In the genomic region with DNA sequence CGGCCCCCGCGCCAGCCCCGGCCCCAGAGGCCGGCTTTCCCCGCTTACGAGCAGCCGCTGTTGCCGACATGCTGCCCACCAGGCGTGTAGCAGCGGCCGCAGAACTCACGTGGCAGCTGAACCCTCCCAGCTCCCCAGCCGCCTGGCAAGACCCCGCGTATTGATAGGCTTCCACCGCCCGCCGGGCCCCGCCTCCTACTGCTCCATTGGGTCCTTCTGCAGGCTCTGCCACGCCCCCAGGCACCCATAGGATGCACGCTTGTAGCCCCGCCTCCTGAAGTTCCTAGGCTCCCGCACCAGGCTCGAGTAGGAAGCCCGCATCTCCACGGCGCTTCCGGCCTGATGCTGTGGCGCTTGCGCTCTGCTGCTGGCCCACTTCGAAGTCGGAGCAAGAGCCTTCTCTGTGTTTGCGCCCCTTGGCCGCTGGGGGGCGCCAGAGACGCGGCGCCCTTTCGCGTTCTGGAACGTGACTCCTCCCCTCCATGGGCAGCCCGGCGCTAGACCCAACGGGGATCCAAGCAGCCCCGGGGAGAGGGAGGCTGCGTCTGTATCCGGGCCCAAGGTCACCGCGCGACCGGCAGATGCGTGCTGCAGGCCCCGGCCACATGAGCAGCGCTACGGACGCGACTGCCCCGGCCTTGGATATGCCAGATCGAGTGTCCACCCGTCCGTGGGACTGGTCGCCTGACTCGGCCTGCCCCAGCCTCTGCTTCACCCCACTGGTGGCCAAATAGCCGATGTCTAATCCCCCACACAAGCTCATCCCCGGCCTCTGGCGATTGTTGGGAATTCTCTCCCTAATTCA, we compare ENCODE assay signal across 8 cellular contexts. TPM values are rescaled to one million over a fixed set of nuclear protein-coding genes. Genes with fewer than 3 reads are reported as not detected.
DNase-seq lines count a peak whose midpoint lies in the region; ATAC-seq and TF ChIP-seq lines count a peak whose summit lies in the region.

A gene (plus strand): TSS at position 566 of the 805 bp plus-strand sequence. CDS start 993 bp downstream, outside the sequence.
A gene with protein sequence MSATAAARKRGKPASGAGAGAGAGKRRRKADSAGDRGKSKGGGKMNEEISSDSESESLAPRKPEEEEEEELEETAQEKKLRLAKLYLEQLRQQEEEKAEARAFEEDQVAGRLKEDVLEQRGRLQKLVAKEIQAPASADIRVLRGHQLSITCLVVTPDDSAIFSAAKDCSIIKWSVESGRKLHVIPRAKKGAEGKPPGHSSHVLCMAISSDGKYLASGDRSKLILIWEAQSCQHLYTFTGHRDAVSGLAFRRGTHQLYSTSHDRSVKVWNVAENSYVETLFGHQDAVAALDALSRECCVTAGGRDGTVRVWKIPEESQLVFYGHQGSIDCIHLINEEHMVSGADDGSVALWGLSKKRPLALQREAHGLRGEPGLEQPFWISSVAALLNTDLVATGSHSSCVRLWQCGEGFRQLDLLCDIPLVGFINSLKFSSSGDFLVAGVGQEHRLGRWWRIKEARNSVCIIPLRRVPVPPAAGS (minus strand): TSS at position 107 of the 805 bp plus-strand sequence. CDS start 37 bp downstream, at position 70.

- peak within 1 kb of the TSS; percentile 94 for H3K4me3 Mint-ChIP-seq in type B pancreatic cell

- peak within 1 kb of the TSS; percentile 22 for H3K4ac ChIP-seq in trophoblast cell (ENCODE audit: low read depth, low read length)

- H3K79me2 ChIP-seq in trophoblast cell (ENCODE audit: control insufficient read depth, insufficient read depth, low read length, poor library complexity) = peaks cover 4% of the 10 kb centered on the region

- WGBS in trophoblast cell (ENCODE audit: extremely low coverage, insufficient coverage, insufficient read length) = no CpG with 5 or more reads among the region's 67 CpGs

- H3K4me3 ChIP-seq in adipocyte (ENCODE audit: low read length) = peak within 1 kb of the TSS; percentile 86
- peak within 1 kb of the TSS; percentile 71 for H3K4me3 ChIP-seq in cardiac muscle cell
- peak within 1 kb of the TSS; percentile 83 for H3K4me3 ChIP-seq in trophoblast cell (ENCODE audit: low read depth, low read length)

- DNase-seq in NCI-H1417 (lab: John Stamatoyannopoulos, UW) = peak; percentile 96 to 99 (median 97)
- DNase-seq in SW480 (ENCODE audit: low spot score) = peak; percentile 100
- DNase-seq in adipocyte (ENCODE audit: low read depth) = peak; percentile 100
- DNase-seq in cardiac muscle cell (ENCODE audit: low read depth in 1 of 2, low spot score in 1 of 2) = peak; percentile 100
- peak; percentile 100 for DNase-seq in trophoblast cell
- peak; percentile 99 for DNase-seq in type B pancreatic cell (ENCODE audit: extremely low spot score, unreplicated experiment)

- H3K27me3 ChIP-seq in adipocyte (replicated peaks; ENCODE audit: control insufficient read depth, insufficient read depth, low read length) = no peaks in the 10 kb centered on the region
- no peaks in the 10 kb centered on the region for H3K27me3 ChIP-seq in cardiac muscle cell
- no peaks in the 10 kb centered on the region for H3K27me3 ChIP-seq in trophoblast cell (ENCODE audit: insufficient read depth, low read length)

- H3K4me2 ChIP-seq in trophoblast cell (ENCODE audit: low read length) = peak within 1 kb of the TSS; percentile 96

- H3K9me3 ChIP-seq in adipocyte (ENCODE audit: control insufficient read depth, low read length) (no peaks in the 10 kb centered on the region), cardiac muscle cell (ENCODE audit: low read depth) (no peaks in the 10 kb centered on the region), trophoblast cell (ENCODE audit: insufficient read depth, low read depth, low read length) (no peaks in the 10 kb centered on the region)

- peak within 1 kb of the TSS; percentile 64 for H4K91ac ChIP-seq in trophoblast cell (ENCODE audit: low read depth, low read length)

- H3K36me3 Mint-ChIP-seq in type B pancreatic cell = no peaks in the 10 kb centered on the region

- peak within 1 kb of the TSS; percentile 92 for H2AFZ ChIP-seq in trophoblast cell (ENCODE audit: insufficient read depth, low read length, poor library complexity)

- peak within 1 kb of the TSS; percentile 36 for H3K18ac ChIP-seq in trophoblast cell (ENCODE audit: low read length)

- peak within 1 kb of the TSS; percentile 36 for H2BK120ac ChIP-seq in trophoblast cell (ENCODE audit: insufficient read depth, low read length, poor library complexity)

- H3K27ac Mint-ChIP-seq in type B pancreatic cell = peak within 1 kb of the TSS; percentile 61

- H2BK12ac ChIP-seq in trophoblast cell (ENCODE audit: low read length) = no peak within 1 kb of the TSS

- ATAC-seq in HG02759 (IDR thresholded peaks at IDR 0.05; ENCODE audit: unreplicated experiment) = peak; percentile 88

- H3K79me1 ChIP-seq in trophoblast cell (ENCODE audit: low read length) = peaks cover 5% of the 10 kb centered on the region

- TF ChIP-seq CTCF in GM12872 (IDR thresholded peaks at IDR 0.05; ENCODE audit: insufficient read depth, low read depth, low read length) = peak; percentile 99
- TF ChIP-seq CTCF in cardiac muscle cell (IDR thresholded peaks at IDR 0.05; ENCODE audit: low read depth, low read length) = peak; percentile 99
- TF ChIP-seq CTCF in type B pancreatic cell (conservative IDR thresholded peaks at IDR 0.05) = peak; percentile 100

- H3K23ac ChIP-seq in trophoblast cell (ENCODE audit: low read length) = peak within 1 kb of the TSS; percentile 14

- peak within 1 kb of the TSS; percentile 24 for H2BK5ac ChIP-seq in trophoblast cell (ENCODE audit: low read depth, low read length, poor library complexity)

- H3K14ac ChIP-seq in trophoblast cell (ENCODE audit: low read length) = peak within 1 kb of the TSS; percentile 80

- no peaks in the 10 kb centered on the region for H3K27me3 Mint-ChIP-seq in type B pancreatic cell

- H2AK5ac ChIP-seq in trophoblast cell (ENCODE audit: low read length) = no peak within 1 kb of the TSS

- H3K4me1 ChIP-seq in adipocyte (ENCODE audit: control insufficient read depth, insufficient read depth, low read length) (peaks cover 36% of the 10 kb centered on the region), cardiac muscle cell (ENCODE audit: low read depth) (peaks cover 15% of the 10 kb centered on the region), trophoblast cell (ENCODE audit: control insufficient read depth in 1 of 2, insufficient read depth in 2 of 2, low read length in 2 of 2) (peaks cover 12 to 14% of the 10 kb centered on the region in 2 experiments)

- H3K9ac ChIP-seq in adipocyte (ENCODE audit: low read length) (peak within 1 kb of the TSS; percentile 95), trophoblast cell (ENCODE audit: low read length) (peak within 1 kb of the TSS; percentile 80)

- peak within 1 kb of the TSS; percentile 90 for H4K8ac ChIP-seq in trophoblast cell (ENCODE audit: low read depth, low read length)

- H3K4me1 Mint-ChIP-seq in type B pancreatic cell (ENCODE audit: unreplicated experiment) = peaks cover 17% of the 10 kb centered on the region

- H4K12ac ChIP-seq in trophoblast cell (ENCODE audit: low read depth, low read length) = peak within 1 kb of the TSS; percentile 55

- H3K9me3 Mint-ChIP-seq in type B pancreatic cell = no peaks in the 10 kb centered on the region

- H3K27ac ChIP-seq in cardiac muscle cell (peak within 1 kb of the TSS; percentile 81), trophoblast cell (ENCODE audit: low read depth, low read length) (no peak within 1 kb of the TSS)

- H3K36me3 ChIP-seq in adipocyte (ENCODE audit: control insufficient read depth, insufficient read depth, low read length, severe bottlenecking) = peaks cover 50% of the 10 kb centered on the region
- H3K36me3 ChIP-seq in cardiac muscle cell = peaks cover 2% of the 10 kb centered on the region
- peaks cover 13 to 14% of the 10 kb centered on the region in 2 experiments for H3K36me3 ChIP-seq in trophoblast cell (ENCODE audit: control insufficient read depth in 1 of 2, insufficient read depth in 2 of 2, low read length in 2 of 2)

RNA-seq across cellular contexts. Expression of the first gene that starts in this region (rescaled TPM):
- total RNA-seq in cardiac muscle cell (17.3 and 19.2 TPM in 2 replicates), type B pancreatic cell (ENCODE audit: low replicate concordance) (4.2 and 6.6 TPM in 2 replicates)
- polyA plus RNA-seq in cardiac muscle cell = 23.7 and 26.6 TPM in 2 replicates
- polyA plus RNA-seq in trophoblast cell (2013) = 1.1 and 1.4 TPM in 2 replicates

RNA-seq across cellular contexts. Expression of the second gene that starts in this region (rescaled TPM):
- total RNA-seq in cardiac muscle cell (22.3 and 22.4 TPM in 2 replicates), type B pancreatic cell (ENCODE audit: low replicate concordance) (22.7 and 30.0 TPM in 2 replicates)
- 32.8 and 38.2 TPM in 2 replicates for polyA plus RNA-seq in cardiac muscle cell
- polyA plus RNA-seq in trophoblast cell (2013) = 7.4 and 7.8 TPM in 2 replicates
